Comparison of ENCODE assay signal across 17 cellular contexts in the genomic region with DNA sequence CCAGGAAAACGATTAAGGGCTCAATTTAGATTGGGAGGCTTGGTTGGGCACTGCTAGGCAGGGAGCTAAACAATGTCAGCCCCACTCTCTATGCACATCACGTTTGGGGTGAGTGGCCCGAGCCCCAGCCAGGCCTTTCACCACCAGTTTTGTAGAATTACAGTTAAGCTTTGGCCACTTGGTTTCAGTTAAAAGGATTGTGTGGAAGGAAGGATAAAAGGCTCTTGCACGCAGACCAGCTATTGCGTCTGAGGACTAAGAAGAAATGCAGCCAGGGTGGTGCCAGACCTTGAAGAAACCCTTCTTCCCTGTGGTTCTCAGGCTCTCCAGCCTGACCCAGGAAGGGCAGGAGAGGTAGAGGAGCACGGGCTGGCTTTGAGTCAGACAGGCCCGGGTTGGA.
DNase-seq lines count a peak whose midpoint lies in the region; ATAC-seq and TF ChIP-seq lines count a peak whose summit lies in the region.
"Had no signal": no experiment of that assay in that cellular context is flagged by ENCODE, and none has a peak within 500 bp of the region (broad histone marks: within the 10 kb centered on the region; RNA-seq: fewer than 3 reads in every experiment).

No MANE protein-coding gene starts in this region.

- no peak for ATAC-seq in GM21825 (IDR thresholded peaks at IDR 0.05; ENCODE audit: unreplicated experiment)
- ATAC-seq in left lobe of liver, result no peak
- ATAC-seq: activated T-cell treated with anti-CD3 and anti-CD28 coated beads, Interleukin-2, amount 50 U/mL, for 4 hours had no signal

- in situ Hi-C loops in G401 (cut with HindIII; ENCODE audit: low sequenced_read_pairs), result no loop called here

- DNase-seq in G401 (ENCODE audit: low spot score), result peak; percentile 22
- peak; percentile 68 for DNase-seq in astrocyte of the hippocampus (ENCODE audit: low read depth, low spot score)
- DNase-seq in hypothalamus (lab: John Stamatoyannopoulos, UW), result peak in 36 of 51 donors; percentile 11 to 91 (median 62)
- peak in 8 of 10 donors; percentile 9 to 83 (median 38) for DNase-seq in posterior cingulate gyrus
- no peak for DNase-seq in AG08395 (ENCODE audit: low spot score)
- DNase-seq in left lobe of liver (ENCODE audit: low spot score), result no peak
- DNase-seq in BE2C, result no peak
- DNase-seq: ACHN; activated naive CD4-positive, alpha-beta T cell treated with anti-CD3 and anti-CD28 coated beads, Interleukin-2, amount 10 ng/mL, durations not matched to agents 7 days and 5 days; activated T-cell treated with anti-CD3 and anti-CD28 coated beads, Interleukin-2, amount 50 U/mL, for 4 hours; DMS 273 treated with DMSO at 0.1 percent for 48 hours; naive B cell; NCI-H69; retina; stimulated activated CD4-positive, alpha-beta T cell treated with anti-CD3 and anti-CD28 coated beads, Interleukin-12 subunit alpha, Interleukin-12 subunit beta, amount 100 ng/mL, for 4 hours had no signal

- H3K4me3 ChIP-seq in BE2C (ENCODE audit: low read depth, low read length), result no peak overlapping the region
- H3K4me3 ChIP-seq: coronary artery had no signal

- H3K4me1 ChIP-seq in BE2C, result no peaks in the 10 kb centered on the region

- H3K9me3 ChIP-seq in BE2C, result no peaks in the 10 kb centered on the region

- no peak for TF ChIP-seq CTCF in BE2C (IDR thresholded peaks at IDR 0.05; ENCODE audit: low read depth, low read length)

- intact Hi-C loops in posterior cingulate gyrus (cut with DNase I), result no loop called here

- H3K36me3 ChIP-seq in BE2C, result no peaks in the 10 kb centered on the region

- no peaks in the 10 kb centered on the region for H3K27me3 ChIP-seq in BE2C

Comparison
In these comparisons a context has a peak if more than half of its experiments do, and no peak if none do; other contexts are left out.
1. DNase-seq: peak in G401 (single experiment), astrocyte of the hippocampus (single experiment), hypothalamus (36 of 51) and posterior cingulate gyrus (8 of 10); none in AG08395 (single experiment), left lobe of liver (single experiment) and BE2C (single experiment).